In the genomic region with DNA sequence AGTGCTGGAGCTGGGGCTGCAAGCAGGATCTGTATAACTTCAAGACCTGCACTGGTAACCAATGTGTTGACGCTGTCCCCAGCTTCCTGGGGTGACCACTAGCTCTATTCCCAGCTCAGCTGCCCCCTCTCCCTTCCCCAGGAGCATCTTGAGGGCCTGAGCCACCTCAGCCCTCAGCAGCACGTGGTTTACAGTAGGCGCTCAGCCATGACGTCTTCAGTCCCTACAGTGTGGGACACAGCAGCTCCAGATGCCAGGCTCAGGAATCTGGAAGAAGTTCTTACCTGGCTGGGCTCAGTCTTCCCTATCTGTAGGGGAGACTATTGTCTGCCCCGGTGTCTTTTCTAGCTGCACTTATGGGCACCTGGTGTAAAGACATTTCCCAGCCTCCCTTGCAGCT, we compare ENCODE assay signal across 25 cellular contexts. TPM values are rescaled to one million over a fixed set of nuclear protein-coding genes. Genes with fewer than 3 reads are reported as not detected.
A peak's percentile ranks its signal among the peaks of the same experiment; 100 is the strongest.
DNase-seq lines count a peak whose midpoint lies in the region; ATAC-seq, FAIRE-seq and TF ChIP-seq lines count a peak whose summit lies in the region.
"Had no signal": no experiment of that assay in that cellular context is flagged by ENCODE, and none has a peak within 500 bp of the region (broad histone marks: within the 10 kb centered on the region; RNA-seq: fewer than 3 reads in every experiment).

No MANE protein-coding gene starts in this region.

- DNase-seq in HCT116 (ENCODE audit: low read depth, low spot score) (no peak), Panc1 (ENCODE audit: low read depth, low spot score) (no peak), bronchial epithelial cell (ENCODE audit: low read depth) (no peak), neuronal stem cell (ENCODE audit: low spot score) (no peak), GM19239 (ENCODE audit: insufficient read length, low spot score) (no peak), COLO668 (lab: John Stamatoyannopoulos, UW; ENCODE audit: unreplicated experiment) (no peak)
- no peak for DNase-seq in activated CD4-positive, alpha-beta T cell treated with anti-CD3 and anti-CD28 coated beads for 36 hours
- DNase-seq: CD4-positive, CD25-positive, alpha-beta regulatory T cell; CD8-positive, alpha-beta T cell; DMS 273 treated with DMSO at 0.1 percent for 48 hours; DMS79; EL; GDM1; GM23248; H7; HCEC 1CT had no signal

- no peak overlapping the region for H3K23ac ChIP-seq in neuronal stem cell (ENCODE audit: low read depth, low read length, poor library complexity)

- H2AFZ ChIP-seq in HCT116 (ENCODE audit: low read depth, low read length, poor library complexity, severe bottlenecking): no peak overlapping the region
- no peak overlapping the region for H2AFZ ChIP-seq in neuronal stem cell (ENCODE audit: low read length)
- H2AFZ ChIP-seq: GM23248 had no signal

- intact Hi-C loops in HCT116 (cut with micrococcal nuclease): no loop called here
- intact Hi-C loops in Panc1 (cut with micrococcal nuclease; ENCODE audit: unreplicated experiment): no loop called here
- intact Hi-C loops in activated CD4-positive, alpha-beta T cell treated with anti-CD3 and anti-CD28 coated beads for 36 hours (cut with DNase I, micrococcal nuclease): no loop called here

- no peak overlapping the region for H3K27ac ChIP-seq in HCT116 (ENCODE audit: low read depth, low read length)
- H3K27ac ChIP-seq in Panc1 (ENCODE audit: low read length): no peak overlapping the region
- H3K27ac ChIP-seq in neuronal stem cell (replicated peaks; ENCODE audit: low read length): no peak overlapping the region
- H3K27ac ChIP-seq: BLaER1, C4-2B, GM23248 had no signal

- CTCF ChIA-PET in HCT116 (lab: Charles Lee): no interaction called here
- CTCF ChIA-PET in Panc1 (lab: Charles Lee): no interaction called here
- CTCF ChIA-PET in activated CD4-positive, alpha-beta T cell treated with anti-CD3 and anti-CD28 coated beads for 36 hours (lab: Charles Lee): interaction anchor here (0.6 kb wide), 1 partner anchor 186 kb away, joined by 3 read pairs; no protein-coding TSS in a partner anchor

- WGBS in neuronal stem cell (ENCODE audit: extremely low coverage in 2 of 2, insufficient read length in 2 of 2, insufficient replicate concordance in 1 of 2), 2 donors: no CpG with 5 or more reads among the region's 5 CpGs

- H3K9ac ChIP-seq in HCT116 (ENCODE audit: low read length) (no peak overlapping the region), neuronal stem cell (ENCODE audit: low read depth, low read length, poor library complexity) (no peak overlapping the region)
- H3K9ac ChIP-seq: BLaER1, GM23248 had no signal

- no peaks in the 10 kb centered on the region for H3K36me3 Mint-ChIP-seq in activated CD4-positive, alpha-beta T cell treated with anti-CD3 and anti-CD28 coated beads for 36 hours (ENCODE audit: low read depth)
- H3K36me3 Mint-ChIP-seq: CD4-positive, CD25-positive, alpha-beta regulatory T cell; CD8-positive, alpha-beta T cell had no signal

- H3K4me1 Mint-ChIP-seq in activated CD4-positive, alpha-beta T cell treated with anti-CD3 and anti-CD28 coated beads for 36 hours: no peaks in the 10 kb centered on the region
- H3K4me1 Mint-ChIP-seq: B cell; CD4-positive, CD25-positive, alpha-beta regulatory T cell had no signal

- in situ Hi-C loops in Panc1 (cut with HindIII; ENCODE audit: low pct_unique_long_range_greater_than_20kb, low sequenced_read_pairs): no loop called here

- H3K9me3 ChIP-seq in HCT116 (ENCODE audit: control insufficient read depth in 1 of 2, insufficient read depth in 1 of 2, low read depth in 1 of 2, low read length in 2 of 2) (no peaks in the 10 kb centered on the region), Panc1 (ENCODE audit: control insufficient read depth, insufficient read depth, low read depth, low read length) (no peaks in the 10 kb centered on the region), neuronal stem cell (replicated peaks in 1 of 2; ENCODE audit: control insufficient read depth in 2 of 2, insufficient read depth in 1 of 2, low read depth in 1 of 2, low read length in 2 of 2) (peaks cover 0 to 2% of the 10 kb centered on the region in 2 donors)
- H3K9me3 ChIP-seq: BLaER1 had no signal

- H4K20me1 ChIP-seq in HCT116 (ENCODE audit: insufficient read depth): no peaks in the 10 kb centered on the region
- H4K20me1 ChIP-seq: BLaER1 had no signal

- peak overlapping the region; percentile 30 for H2BK12ac ChIP-seq in neuronal stem cell (ENCODE audit: low read length)

- no peak overlapping the region for H2BK15ac ChIP-seq in neuronal stem cell (ENCODE audit: low read length)

- peaks cover 2% of the 10 kb centered on the region for H3K27me3 Mint-ChIP-seq in activated CD4-positive, alpha-beta T cell treated with anti-CD3 and anti-CD28 coated beads for 36 hours
- H3K27me3 Mint-ChIP-seq: CD4-positive, CD25-positive, alpha-beta regulatory T cell had no signal

- H3K9me3 Mint-ChIP-seq in activated CD4-positive, alpha-beta T cell treated with anti-CD3 and anti-CD28 coated beads for 36 hours (ENCODE audit: low read depth): no peaks in the 10 kb centered on the region
- H3K9me3 Mint-ChIP-seq: CD4-positive, CD25-positive, alpha-beta regulatory T cell; CD8-positive, alpha-beta T cell had no signal

- no peak overlapping the region for H3K14ac ChIP-seq in neuronal stem cell (ENCODE audit: low read length)

- no peaks in the 10 kb centered on the region for H3K27me3 ChIP-seq in HCT116 (ENCODE audit: insufficient read depth, low read length)
- no peaks in the 10 kb centered on the region for H3K27me3 ChIP-seq in Panc1 (ENCODE audit: control insufficient read depth, insufficient read depth, low read length)
- H3K27me3 ChIP-seq in bronchial epithelial cell (ENCODE audit: control insufficient read depth, insufficient read depth, low read length): no peaks in the 10 kb centered on the region
- no peaks in the 10 kb centered on the region for H3K27me3 ChIP-seq in neuronal stem cell (ENCODE audit: control insufficient read depth in 3 of 3, insufficient read depth in 3 of 3, low read depth in 1 of 3, low read length in 3 of 3)
- H3K27me3 ChIP-seq: BLaER1 had no signal

- H3K4me1 ChIP-seq in HCT116 (ENCODE audit: control insufficient read depth in 1 of 2, insufficient read depth in 2 of 2, low read length in 2 of 2): no peaks in the 10 kb centered on the region
- no peaks in the 10 kb centered on the region for H3K4me1 ChIP-seq in Panc1 (ENCODE audit: control insufficient read depth, insufficient read depth, low read length)
- H3K4me1 ChIP-seq in neuronal stem cell (ENCODE audit: control insufficient read depth in 2 of 2, insufficient read depth in 1 of 2, low read depth in 1 of 2, low read length in 2 of 2): peaks cover 0 to 3% of the 10 kb centered on the region in 2 donors

- no peak for TF ChIP-seq CTCF in HCT116 (IDR thresholded peaks at IDR 0.05 in 2 of 3, conservative IDR thresholded peaks at IDR 0.05 in 1 of 3; ENCODE audit: borderline replicate concordance in 1 of 3, insufficient read depth in 1 of 3, low read depth in 2 of 3, low read length in 2 of 3)
- no peak for TF ChIP-seq CTCF in Panc1 (IDR thresholded peaks at IDR 0.05)
- no peak for TF ChIP-seq CTCF in bronchial epithelial cell (IDR thresholded peaks at IDR 0.05; ENCODE audit: insufficient read depth, low read length, severe bottlenecking)

- no peak overlapping the region for H3K4me3 Mint-ChIP-seq in activated CD4-positive, alpha-beta T cell treated with anti-CD3 and anti-CD28 coated beads for 36 hours
- H3K4me3 Mint-ChIP-seq: B cell; CD8-positive, alpha-beta T cell had no signal

- H4K91ac ChIP-seq in neuronal stem cell (ENCODE audit: low read depth, low read length, poor library complexity): no peak overlapping the region

- no peak overlapping the region for H3K4me3 ChIP-seq in HCT116 (replicated peaks in 1 of 2; ENCODE audit: low read depth in 1 of 2, low read length in 2 of 2)
- no peak overlapping the region for H3K4me3 ChIP-seq in Panc1 (ENCODE audit: low read depth in 2 of 2, low read length in 2 of 2)
- no peak overlapping the region for H3K4me3 ChIP-seq in bronchial epithelial cell (ENCODE audit: low read depth, low read length)
- H3K4me3 ChIP-seq in neuronal stem cell (ENCODE audit: low read length in 2 of 2): no peak overlapping the region
- H3K4me3 ChIP-seq: BLaER1, GM12878, GM23248 had no signal

- H3K79me2 ChIP-seq in HCT116 (ENCODE audit: insufficient read depth, low read length): no peaks in the 10 kb centered on the region

- no peak overlapping the region for H2AK5ac ChIP-seq in neuronal stem cell (ENCODE audit: low read depth, low read length)

- ATAC-seq in HCT116 (peak; percentile 31; the same call in 1 of the 2 replicates), Panc1 (0 out of 2 replicates have a peak, but pooled peaks have one; percentile 17), GM21723 (IDR thresholded peaks at IDR 0.05; ENCODE audit: unreplicated experiment) (no peak)
- ATAC-seq in activated CD4-positive, alpha-beta T cell treated with anti-CD3 and anti-CD28 coated beads for 36 hours: no peak
- ATAC-seq: CD8-positive, alpha-beta T cell; GM12878 had no signal

- H4K8ac ChIP-seq in neuronal stem cell (ENCODE audit: low read depth, low read length): no peak overlapping the region

- no peak overlapping the region for H3K4ac ChIP-seq in neuronal stem cell (ENCODE audit: low read length)

- RAD21 ChIA-PET in HCT116 (lab: Charles Lee; ENCODE audit: low non-redundant PET in 1 of 2, low total read pairs in 2 of 2, uncharacterized antibody in 2 of 2, unreplicated experiment in 2 of 2): no interaction called here

- no peak overlapping the region for H3K27ac Mint-ChIP-seq in activated CD4-positive, alpha-beta T cell treated with anti-CD3 and anti-CD28 coated beads for 36 hours
- H3K27ac Mint-ChIP-seq: B cell; CD4-positive, CD25-positive, alpha-beta regulatory T cell; CD8-positive, alpha-beta T cell had no signal

- TF ChIP-seq RAD21 in HCT116 (IDR thresholded peaks at IDR 0.05; ENCODE audit: low read depth): no peak

- H2BK120ac ChIP-seq in neuronal stem cell (ENCODE audit: low read depth, low read length): peak overlapping the region; percentile 14

- no peaks in the 10 kb centered on the region for H3K79me1 ChIP-seq in neuronal stem cell (ENCODE audit: low read depth, low read length)

- H3K4me2 ChIP-seq in HCT116 (ENCODE audit: low read length) (no peak overlapping the region), neuronal stem cell (ENCODE audit: insufficient read depth, low read length, poor library complexity, severe bottlenecking) (no peak overlapping the region)
- H3K4me2 ChIP-seq: BLaER1 had no signal

- H3K18ac ChIP-seq in neuronal stem cell (ENCODE audit: low read length): no peak overlapping the region

- no peak for TF ChIP-seq POLR2A in HCT116 (IDR thresholded peaks at IDR 0.05; ENCODE audit: borderline replicate concordance, extremely low read depth, insufficient read depth, insufficient read length)

- POLR2A ChIA-PET in HCT116 (lab: Charles Lee) (no interaction called here), Panc1 (lab: Charles Lee) (no interaction called here)
- POLR2A ChIA-PET in activated CD4-positive, alpha-beta T cell treated with anti-CD3 and anti-CD28 coated beads for 36 hours (lab: Charles Lee): no interaction called here

- BruUV-seq in HCT116 (replicated peaks; lab: Mats Ljungman, UMichigan): no TSS peak
- no TSS peak for BruUV-seq in Panc1 (replicated peaks; lab: Mats Ljungman, UMichigan)

- no peaks in the 10 kb centered on the region for H3K9me2 ChIP-seq in HCT116 (ENCODE audit: insufficient read depth)

- no peak overlapping the region for H2BK5ac ChIP-seq in neuronal stem cell (ENCODE audit: low read length)

- FAIRE-seq in bronchial epithelial cell (lab: Jason Lieb, UNC): peak; percentile 64
- FAIRE-seq in GM19239 (lab: Jason Lieb, UNC): no peak
- FAIRE-seq: D721Med, GM12878, H1 had no signal

- H3K36me3 ChIP-seq in HCT116 (ENCODE audit: control insufficient read depth in 1 of 2, insufficient read depth in 2 of 2, low read length in 2 of 2) (no peaks in the 10 kb centered on the region), Panc1 (ENCODE audit: control insufficient read depth, insufficient read depth, low read length) (no peaks in the 10 kb centered on the region), bronchial epithelial cell (ENCODE audit: control insufficient read depth, insufficient read depth, low read length) (no peaks in the 10 kb centered on the region), neuronal stem cell (replicated peaks in 1 of 2; ENCODE audit: control insufficient read depth in 2 of 2, insufficient read depth in 2 of 2, low read length in 2 of 2) (peaks cover 4 to 8% of the 10 kb centered on the region in 2 donors)

RNA-seq across cellular contexts. Expression of a gene that starts 8.6 kb away (rescaled TPM):
- total RNA-seq in HCT116 (2021; ENCODE audit: unreplicated experiment): not detected
- 0.09 and 0.17 TPM in 2 replicates for polyA plus RNA-seq in HCT116 (2012)
- total RNA-seq in Panc1 (2021; ENCODE audit: unreplicated experiment): 0.15 TPM
- polyA plus RNA-seq in Panc1 (2012; ENCODE audit: insufficient read length): not detected
- total RNA-seq in bronchial epithelial cell: not detected in 2 replicates
- 0.08 TPM for polyA plus RNA-seq in neuronal stem cell (2013, experiment 1 of 2)
- polyA plus RNA-seq in neuronal stem cell (2013, experiment 2 of 2): 0.07 TPM
- not detected for total RNA-seq in activated CD4-positive, alpha-beta T cell treated with anti-CD3 and anti-CD28 coated beads for 36 hours
- total RNA-seq: A172; A673; B cell; CD4-positive, CD25-positive, alpha-beta regulatory T cell; CD8-positive, alpha-beta T cell; GM23248; H1 had no signal
- polyA plus RNA-seq: CD4-positive, CD25-positive, alpha-beta regulatory T cell; GM12878; GM23248 had no signal

RNA-seq across cellular contexts. Expression of a gene that starts 27.1 kb away (rescaled TPM):
- total RNA-seq in HCT116 (2021; ENCODE audit: unreplicated experiment) (19.1 TPM), Panc1 (2021; ENCODE audit: unreplicated experiment) (5.8 TPM), bronchial epithelial cell (4.7 and 21.5 TPM in 2 replicates)
- polyA plus RNA-seq in HCT116 (2012): 22.7 and 25.5 TPM in 2 replicates
- polyA plus RNA-seq in Panc1 (2012; ENCODE audit: insufficient read length): 17.2 TPM
- 1.0 TPM for polyA plus RNA-seq in neuronal stem cell (2013, experiment 1 of 2)
- polyA plus RNA-seq in neuronal stem cell (2013, experiment 2 of 2): 0.90 TPM
- total RNA-seq in activated CD4-positive, alpha-beta T cell treated with anti-CD3 and anti-CD28 coated beads for 36 hours: 1 to 10 TPM; 1.5 to 3.9 TPM
- total RNA-seq: CD4-positive, CD25-positive, alpha-beta regulatory T cell; CD8-positive, alpha-beta T cell had no signal

RNA-seq across cellular contexts. Expression of a gene that starts 36.7 kb away (rescaled TPM):
- total RNA-seq in HCT116 (2021; ENCODE audit: unreplicated experiment): 45.0 TPM
- 25.0 and 28.2 TPM in 2 replicates for polyA plus RNA-seq in HCT116 (2012)
- total RNA-seq in Panc1 (2021; ENCODE audit: unreplicated experiment): 69.7 TPM
- polyA plus RNA-seq in Panc1 (2012; ENCODE audit: insufficient read length): 51.4 TPM
- 6.8 and 8.8 TPM in 2 replicates for total RNA-seq in bronchial epithelial cell
- 23.8 TPM for polyA plus RNA-seq in neuronal stem cell (2013, experiment 1 of 2)
- 24.2 TPM for polyA plus RNA-seq in neuronal stem cell (2013, experiment 2 of 2)
- 10 to 100 TPM; 13.7 to 17.3 TPM for total RNA-seq in activated CD4-positive, alpha-beta T cell treated with anti-CD3 and anti-CD28 coated beads for 36 hours

Comparison
In these comparisons a context has a peak if more than half of its experiments do, and no peak if none do; other contexts are left out.
1. ATAC-seq: peak in HCT116 (single experiment) and Panc1 (single experiment); none in activated CD4-positive, alpha-beta T cell treated with anti-CD3 and anti-CD28 coated beads for 36 hours (single experiment) and GM21723 (single experiment).